Comparison of ENCODE assay signal across 18 cellular contexts in the genomic region with DNA sequence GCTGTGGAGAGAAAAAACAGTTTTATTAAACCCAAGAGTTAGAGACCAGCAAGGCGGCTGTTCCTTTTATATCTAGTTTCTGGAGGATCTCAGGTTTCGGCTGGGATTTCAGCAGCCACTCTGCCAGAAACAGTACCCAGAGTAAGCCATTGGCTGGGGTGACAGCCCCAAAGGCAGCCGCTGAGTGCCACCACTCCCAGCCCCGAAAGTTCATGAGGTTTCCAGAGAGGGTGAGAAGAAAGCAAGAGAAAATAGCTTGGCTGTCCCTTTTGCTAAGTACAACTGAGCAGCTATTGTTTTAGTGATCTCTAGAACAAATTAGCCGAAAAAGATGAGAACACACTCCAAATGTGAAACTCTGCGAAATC. TPM values are rescaled to one million over a fixed set of nuclear protein-coding genes. Genes with fewer than 3 reads are reported as not detected.
DNase-seq lines count a peak whose midpoint lies in the region; ATAC-seq and TF ChIP-seq lines count a peak whose summit lies in the region.
"Had no signal": no experiment of that assay in that cellular context is flagged by ENCODE, and none has a peak within 500 bp of the region (broad histone marks: within the 10 kb centered on the region; RNA-seq: fewer than 3 reads in every experiment).

No MANE protein-coding gene starts in this region.

- no peak overlapping the region for H3K4me3 Mint-ChIP-seq in activated naive CD4-positive, alpha-beta T cell treated with anti-CD3 and anti-CD28 coated beads for 36 hours
- H3K4me3 Mint-ChIP-seq: IgD-negative memory B cell, neural crest cell had no signal

- DNase-seq in GM23248 (no peak), ascending aorta (ENCODE audit: low spot score in 2 of 2) (no peak), left ventricle myocardium inferior (no peak), pons (ENCODE audit: low spot score) (peak; percentile 85), NCI-H2081 treated with DMSO at 0.1 percent for 48 hours (lab: John Stamatoyannopoulos, UW) (no peak)
- DNase-seq in activated naive CD4-positive, alpha-beta T cell treated with anti-CD3 and anti-CD28 coated beads for 36 hours = no peak
- DNase-seq: activated CD4-positive, CD25-positive, alpha-beta regulatory T cell; activated naive CD4-positive, alpha-beta T cell treated with Interleukin-2 at 50 U/mL for 16 hours; central memory CD4-positive, alpha-beta T cell; DMS 273 treated with DMSO at 0.1 percent for 48 hours; NCI-H1105; NCI-H446 treated with DMSO at 0.1 percent for 48 hours; PC-3; SW 1271 had no signal

- H3K27me3 Mint-ChIP-seq in activated naive CD4-positive, alpha-beta T cell treated with anti-CD3 and anti-CD28 coated beads for 36 hours (ENCODE audit: low read depth) = no peaks in the 10 kb centered on the region
- H3K27me3 Mint-ChIP-seq: IgD-negative memory B cell had no signal

- H3K4me1 ChIP-seq in GM23248 (ENCODE audit: insufficient read depth) (peaks cover 13% of the 10 kb centered on the region; the same call in 1 of the 2 replicates), ascending aorta (peaks cover 0 to 7% of the 10 kb centered on the region in 2 donors), left ventricle myocardium inferior (peaks cover 56% of the 10 kb centered on the region)

- in situ Hi-C loops in GM23248 (cut with MboI) = no loop called here

- no peaks in the 10 kb centered on the region for H3K4me1 Mint-ChIP-seq in activated naive CD4-positive, alpha-beta T cell treated with anti-CD3 and anti-CD28 coated beads for 36 hours (ENCODE audit: low read depth)

- H3K27ac ChIP-seq in GM23248 (peak overlapping the region; percentile 51), ascending aorta (peak overlapping the region; percentile 82 to 90), left ventricle myocardium inferior (replicated peaks) (peak overlapping the region; percentile 87)

- no peak overlapping the region for H3K27ac Mint-ChIP-seq in activated naive CD4-positive, alpha-beta T cell treated with anti-CD3 and anti-CD28 coated beads for 36 hours
- H3K27ac Mint-ChIP-seq: IgD-negative memory B cell had no signal

- H3K9me3 ChIP-seq in GM23248 (ENCODE audit: low read depth) (no peaks in the 10 kb centered on the region), ascending aorta (no peaks in the 10 kb centered on the region), left ventricle myocardium inferior (replicated peaks) (no peaks in the 10 kb centered on the region)

- H3K36me3 Mint-ChIP-seq in activated naive CD4-positive, alpha-beta T cell treated with anti-CD3 and anti-CD28 coated beads for 36 hours (ENCODE audit: low read depth) = no peaks in the 10 kb centered on the region
- H3K36me3 Mint-ChIP-seq: IgD-negative memory B cell had no signal

- no peak overlapping the region for H3K4me2 ChIP-seq in GM23248 (ENCODE audit: unreplicated experiment)

- TF ChIP-seq CTCF in ascending aorta (IDR thresholded peaks at IDR 0.05) = no peak
- TF ChIP-seq CTCF in left ventricle myocardium inferior (IDR thresholded peaks at IDR 0.05; ENCODE audit: borderline replicate concordance) = no peak

- no peaks in the 10 kb centered on the region for H4K20me1 ChIP-seq in GM23248 (ENCODE audit: insufficient read depth)

- no peaks in the 10 kb centered on the region for H3K36me3 ChIP-seq in GM23248 (ENCODE audit: low read depth)
- H3K36me3 ChIP-seq in ascending aorta = no peaks in the 10 kb centered on the region
- H3K36me3 ChIP-seq in left ventricle myocardium inferior = no peaks in the 10 kb centered on the region

- H3K9me3 Mint-ChIP-seq in activated naive CD4-positive, alpha-beta T cell treated with anti-CD3 and anti-CD28 coated beads for 36 hours = no peaks in the 10 kb centered on the region
- H3K9me3 Mint-ChIP-seq: IgD-negative memory B cell, neural crest cell had no signal

- peak overlapping the region; percentile 68 for H2AFZ ChIP-seq in GM23248

- no peaks in the 10 kb centered on the region for H3K9me2 ChIP-seq in GM23248 (ENCODE audit: insufficient read depth)

- H3K4me3 ChIP-seq in GM23248 = no peak overlapping the region
- H3K4me3 ChIP-seq in ascending aorta = peak overlapping the region in 1 of 2 donors; percentile 63
- peak overlapping the region; percentile 65 for H3K4me3 ChIP-seq in left ventricle myocardium inferior

- CTCF ChIA-PET in activated naive CD4-positive, alpha-beta T cell treated with anti-CD3 and anti-CD28 coated beads for 36 hours (lab: Charles Lee) = interaction anchor here (1.3 to 1.5 kb wide), 2 partner anchors 12 to 17 kb away, joined by 3 to 7 read pairs; no protein-coding TSS in a partner anchor

- H3K27me3 ChIP-seq in GM23248 (replicated peaks; ENCODE audit: insufficient read depth) = no peaks in the 10 kb centered on the region
- H3K27me3 ChIP-seq in ascending aorta = no peaks in the 10 kb centered on the region
- no peaks in the 10 kb centered on the region for H3K27me3 ChIP-seq in left ventricle myocardium inferior (ENCODE audit: low read depth)

- H3K9ac ChIP-seq in GM23248 = peak overlapping the region; percentile 32

- ATAC-seq in HG03196 (IDR thresholded peaks at IDR 0.05; ENCODE audit: unreplicated experiment) (no peak), HG02970 (IDR thresholded peaks at IDR 0.05; ENCODE audit: low FRiP score, unreplicated experiment) (no peak)
- ATAC-seq: PC-3 had no signal

- WGBS in GM23248 (ENCODE audit: low coverage in 1 of 2, low lambda C conversion rate in 2 of 2, missing lambda C conversion rate in 2 of 2), 2 experiments = 76 to 77% methylated on average over 6 of the region's 6 CpGs

- intact Hi-C loops in ascending aorta (cut with DNase I) = no loop called here
- intact Hi-C loops in left ventricle myocardium inferior (cut with micrococcal nuclease) = no loop called here
- intact Hi-C loops in activated naive CD4-positive, alpha-beta T cell treated with anti-CD3 and anti-CD28 coated beads for 36 hours (cut with micrococcal nuclease) = no loop called here

- H3F3A ChIP-seq in GM23248 (ENCODE audit: insufficient read depth) = no peaks in the 10 kb centered on the region; the same call in 1 of the 2 replicates

- H3K79me2 ChIP-seq in GM23248 (ENCODE audit: insufficient read depth) = no peaks in the 10 kb centered on the region

RNA-seq across cellular contexts. Expression of a gene that starts 1.2 kb away (rescaled TPM):
- 0.76 and 4.4 TPM in 2 replicates for total RNA-seq in GM23248 (2014; rRNA removed; shearing (Covaris generic))
- 5.0 and 5.7 TPM in 2 replicates for polyA plus RNA-seq in GM23248 (2016; fragmentation: Nextera tagmentation; extraction: Ambion mirVana)
- total RNA-seq in ascending aorta (not detected), left ventricle myocardium inferior (103 TPM)
- total RNA-seq in activated naive CD4-positive, alpha-beta T cell treated with anti-CD3 and anti-CD28 coated beads for 36 hours = 1 to 10 TPM; 3.2 to 4.0 TPM

RNA-seq across cellular contexts. Expression of a gene that starts 7.4 kb away (rescaled TPM):
- total RNA-seq in GM23248 (2014; rRNA removed; shearing (Covaris generic)) = 1.1 TPM in 2 replicates
- polyA plus RNA-seq in GM23248 (2016; fragmentation: Nextera tagmentation; extraction: Ambion mirVana) = 2.4 and 3.0 TPM in 2 replicates
- not detected for total RNA-seq in ascending aorta
- 0.80 TPM for total RNA-seq in left ventricle myocardium inferior
- total RNA-seq in activated naive CD4-positive, alpha-beta T cell treated with anti-CD3 and anti-CD28 coated beads for 36 hours = under 1 TPM in 1 of 2 experiments, not detected in 1; 0.26 TPM
- polyA plus RNA-seq: IgD-negative memory B cell had no signal

Comparison
In these comparisons a context has a peak if more than half of its experiments do, and no peak if none do; other contexts are left out.
1. RNA of a gene that starts 1.2 kb away (total RNA-seq): 103 TPM in left ventricle myocardium inferior (single experiment); 0.76 to 4.4 TPM in GM23248, 3.2 to 4.0 TPM in activated naive CD4-positive, alpha-beta T cell treated with anti-CD3 and anti-CD28 coated beads for 36 hours and not detected in ascending aorta (single experiment); every median in the first group is over 10 times any median in the second.
2. Peak in every context shown above with its lines, with median percentiles within 50 percentile points of each other: H3K27ac ChIP-seq.